ENCODE assay signal across 1 cellular context in the genomic region with DNA sequence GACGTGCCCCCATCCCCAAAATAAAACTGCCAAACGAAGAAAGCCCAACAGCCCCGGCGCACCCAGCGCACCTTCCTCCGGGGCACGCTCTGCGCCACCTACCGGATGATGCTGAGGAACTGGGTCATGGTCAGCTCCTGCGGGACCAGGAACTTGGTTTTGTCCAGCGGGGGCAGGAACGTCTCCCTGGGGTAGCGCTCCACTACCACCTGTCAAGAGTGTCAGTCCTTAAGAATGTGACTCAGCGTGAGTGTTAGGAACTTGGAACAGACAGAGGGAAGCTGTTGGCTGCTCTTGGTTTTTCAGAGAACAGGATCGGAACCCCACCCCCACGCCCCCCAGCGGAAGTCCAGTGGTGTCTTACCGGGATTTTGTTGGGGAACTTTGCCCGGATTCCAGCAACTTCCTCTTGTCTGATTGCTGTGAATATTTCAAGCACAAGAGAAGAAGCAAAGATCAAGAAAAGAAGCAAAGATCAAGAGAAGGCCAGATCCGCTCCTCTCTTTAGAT.
A peak's percentile ranks its signal among the peaks of the same experiment; 100 is the strongest.
TF ChIP-seq lines count a peak whose summit lies in the region.

No MANE protein-coding gene starts in this region.

TF ChIP-seq in HEK293, 187 proteins besides CTCF, POLR2A, EP300 and RAD21 (continued from another document):
- TF ChIP-seq KLF16 (tag by site-specific recombination; IDR thresholded peaks at IDR 0.05) = peak; percentile 92
- TF ChIP-seq ZFHX2 (tag by site-specific recombination; conservative IDR thresholded peaks at IDR 0.05) = no peak
- TF ChIP-seq ZNF791 (tag by site-specific recombination; IDR thresholded peaks at IDR 0.05) = no peak
- TF ChIP-seq ZNF658 (tag by site-specific recombination; IDR thresholded peaks at IDR 0.05) = no peak
- TF ChIP-seq ZNF600 (tag by site-specific recombination; IDR thresholded peaks at IDR 0.05) = 0 out of 2 replicates have a peak, but pooled peaks have one; percentile 38
- TF ChIP-seq, protein P1, sequence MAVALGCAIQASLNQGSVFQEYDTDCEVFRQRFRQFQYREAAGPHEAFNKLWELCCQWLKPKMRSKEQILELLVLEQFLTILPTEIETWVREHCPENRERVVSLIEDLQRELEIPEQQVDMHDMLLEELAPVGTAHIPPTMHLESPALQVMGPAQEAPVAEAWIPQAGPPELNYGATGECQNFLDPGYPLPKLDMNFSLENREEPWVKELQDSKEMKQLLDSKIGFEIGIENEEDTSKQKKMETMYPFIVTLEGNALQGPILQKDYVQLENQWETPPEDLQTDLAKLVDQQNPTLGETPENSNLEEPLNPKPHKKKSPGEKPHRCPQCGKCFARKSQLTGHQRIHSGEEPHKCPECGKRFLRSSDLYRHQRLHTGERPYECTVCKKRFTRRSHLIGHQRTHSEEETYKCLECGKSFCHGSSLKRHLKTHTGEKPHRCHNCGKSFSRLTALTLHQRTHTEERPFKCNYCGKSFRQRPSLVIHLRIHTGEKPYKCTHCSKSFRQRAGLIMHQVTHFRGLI (tag by site-specific recombination; IDR thresholded peaks at IDR 0.05) = peak; percentile 72
- TF ChIP-seq, protein P2, sequence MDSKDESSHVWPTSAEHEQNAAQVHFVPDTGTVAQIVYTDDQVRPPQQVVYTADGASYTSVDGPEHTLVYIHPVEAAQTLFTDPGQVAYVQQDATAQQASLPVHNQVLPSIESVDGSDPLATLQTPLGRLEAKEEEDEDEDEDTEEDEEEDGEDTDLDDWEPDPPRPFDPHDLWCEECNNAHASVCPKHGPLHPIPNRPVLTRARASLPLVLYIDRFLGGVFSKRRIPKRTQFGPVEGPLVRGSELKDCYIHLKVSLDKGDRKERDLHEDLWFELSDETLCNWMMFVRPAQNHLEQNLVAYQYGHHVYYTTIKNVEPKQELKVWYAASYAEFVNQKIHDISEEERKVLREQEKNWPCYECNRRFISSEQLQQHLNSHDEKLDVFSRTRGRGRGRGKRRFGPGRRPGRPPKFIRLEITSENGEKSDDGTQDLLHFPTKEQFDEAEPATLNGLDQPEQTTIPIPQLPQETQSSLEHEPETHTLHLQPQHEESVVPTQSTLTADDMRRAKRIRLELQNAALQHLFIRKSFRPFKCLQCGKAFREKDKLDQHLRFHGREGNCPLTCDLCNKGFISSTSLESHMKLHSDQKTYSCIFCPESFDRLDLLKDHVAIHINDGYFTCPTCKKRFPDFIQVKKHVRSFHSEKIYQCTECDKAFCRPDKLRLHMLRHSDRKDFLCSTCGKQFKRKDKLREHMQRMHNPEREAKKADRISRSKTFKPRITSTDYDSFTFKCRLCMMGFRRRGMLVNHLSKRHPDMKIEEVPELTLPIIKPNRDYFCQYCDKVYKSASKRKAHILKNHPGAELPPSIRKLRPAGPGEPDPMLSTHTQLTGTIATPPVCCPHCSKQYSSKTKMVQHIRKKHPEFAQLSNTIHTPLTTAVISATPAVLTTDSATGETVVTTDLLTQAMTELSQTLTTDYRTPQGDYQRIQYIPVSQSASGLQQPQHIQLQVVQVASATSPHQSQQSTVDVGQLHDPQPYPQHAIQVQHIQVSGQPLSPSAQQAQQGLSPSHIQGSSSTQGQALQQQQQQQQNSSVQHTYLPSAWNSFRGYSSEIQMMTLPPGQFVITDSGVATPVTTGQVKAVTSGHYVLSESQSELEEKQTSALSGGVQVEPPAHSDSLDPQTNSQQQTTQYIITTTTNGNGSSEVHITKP (tag by site-specific recombination; IDR thresholded peaks at IDR 0.05) = peak; percentile 88
- peak; percentile 96 for TF ChIP-seq KLF10 (tag by site-specific recombination; IDR thresholded peaks at IDR 0.05)
- TF ChIP-seq, protein P3, sequence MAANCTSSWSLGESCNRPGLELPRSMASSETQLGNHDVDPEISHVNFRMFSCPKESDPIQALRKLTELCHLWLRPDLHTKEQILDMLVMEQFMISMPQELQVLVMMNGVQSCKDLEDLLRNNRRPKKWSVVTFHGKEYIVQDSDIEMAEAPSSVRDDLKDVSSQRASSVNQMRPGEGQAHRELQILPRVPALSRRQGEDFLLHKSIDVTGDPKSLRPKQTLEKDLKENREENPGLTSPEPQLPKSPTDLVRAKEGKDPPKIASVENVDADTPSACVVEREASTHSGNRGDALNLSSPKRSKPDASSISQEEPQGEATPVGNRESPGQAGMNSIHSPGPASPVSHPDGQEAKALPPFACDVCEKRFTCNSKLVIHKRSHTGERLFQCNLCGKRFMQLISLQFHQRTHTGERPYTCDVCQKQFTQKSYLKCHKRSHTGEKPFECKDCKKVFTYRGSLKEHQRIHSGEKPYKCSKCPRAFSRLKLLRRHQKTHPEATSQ (tag by site-specific recombination; IDR thresholded peaks at IDR 0.05) = no peak
- TF ChIP-seq ZNF48 (tag by site-specific recombination; IDR thresholded peaks at IDR 0.05) = no peak
- TF ChIP-seq, protein P4, sequence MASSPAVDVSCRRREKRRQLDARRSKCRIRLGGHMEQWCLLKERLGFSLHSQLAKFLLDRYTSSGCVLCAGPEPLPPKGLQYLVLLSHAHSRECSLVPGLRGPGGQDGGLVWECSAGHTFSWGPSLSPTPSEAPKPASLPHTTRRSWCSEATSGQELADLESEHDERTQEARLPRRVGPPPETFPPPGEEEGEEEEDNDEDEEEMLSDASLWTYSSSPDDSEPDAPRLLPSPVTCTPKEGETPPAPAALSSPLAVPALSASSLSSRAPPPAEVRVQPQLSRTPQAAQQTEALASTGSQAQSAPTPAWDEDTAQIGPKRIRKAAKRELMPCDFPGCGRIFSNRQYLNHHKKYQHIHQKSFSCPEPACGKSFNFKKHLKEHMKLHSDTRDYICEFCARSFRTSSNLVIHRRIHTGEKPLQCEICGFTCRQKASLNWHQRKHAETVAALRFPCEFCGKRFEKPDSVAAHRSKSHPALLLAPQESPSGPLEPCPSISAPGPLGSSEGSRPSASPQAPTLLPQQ (tag by site-specific recombination; IDR thresholded peaks at IDR 0.05) = no peak
- TF ChIP-seq EGR2 (tag by site-specific recombination; IDR thresholded peaks at IDR 0.05; ENCODE audit: low read depth) = no peak
- TF ChIP-seq, protein P5, sequence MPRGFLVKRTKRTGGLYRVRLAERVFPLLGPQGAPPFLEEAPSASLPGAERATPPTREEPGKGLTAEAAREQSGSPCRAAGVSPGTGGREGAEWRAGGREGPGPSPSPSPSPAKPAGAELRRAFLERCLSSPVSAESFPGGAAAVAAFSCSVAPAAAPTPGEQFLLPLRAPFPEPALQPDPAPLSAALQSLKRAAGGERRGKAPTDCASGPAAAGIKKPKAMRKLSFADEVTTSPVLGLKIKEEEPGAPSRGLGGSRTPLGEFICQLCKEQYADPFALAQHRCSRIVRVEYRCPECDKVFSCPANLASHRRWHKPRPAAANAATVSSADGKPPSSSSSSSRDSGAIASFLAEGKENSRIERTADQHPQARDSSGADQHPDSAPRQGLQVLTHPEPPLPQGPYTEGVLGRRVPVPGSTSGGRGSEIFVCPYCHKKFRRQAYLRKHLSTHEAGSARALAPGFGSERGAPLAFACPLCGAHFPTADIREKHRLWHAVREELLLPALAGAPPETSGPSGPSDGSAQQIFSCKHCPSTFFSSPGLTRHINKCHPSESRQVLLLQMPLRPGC (tag by site-specific recombination; IDR thresholded peaks at IDR 0.05) = no peak
- TF ChIP-seq KLF7 (tag by site-specific recombination; IDR thresholded peaks at IDR 0.05; ENCODE audit: borderline replicate concordance) = peak; percentile 99; the same call in 1 of the 2 replicates
